Comparison of ENCODE assay signal across 12 cellular contexts in the genomic region with DNA sequence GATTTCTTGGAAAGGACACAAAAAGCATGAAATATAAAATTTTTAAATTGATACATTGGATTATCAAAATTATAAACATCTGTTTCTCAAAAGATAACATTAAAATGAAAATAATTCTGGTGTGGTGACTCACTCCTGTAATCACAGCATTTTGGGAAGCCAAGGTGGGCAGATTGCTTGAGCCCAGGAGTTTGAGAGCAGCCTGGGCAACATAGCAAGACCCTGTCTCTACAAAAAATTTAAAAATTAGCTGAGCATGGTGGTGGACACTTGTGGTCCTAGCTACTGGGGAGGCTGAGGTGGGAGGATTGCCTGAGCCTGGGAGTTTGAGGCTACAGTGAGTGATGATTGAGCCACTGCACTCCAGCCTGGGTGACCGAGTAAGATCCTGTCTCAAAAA. TPM values are rescaled to one million over a fixed set of nuclear protein-coding genes. Genes with fewer than 3 reads are reported as not detected.
A peak's percentile ranks its signal among the peaks of the same experiment; 100 is the strongest.
DNase-seq lines count a peak whose midpoint lies in the region; ATAC-seq, FAIRE-seq and TF ChIP-seq lines count a peak whose summit lies in the region.
"Not testable (repeated sequence)": the region's sequence is repeated elsewhere in the genome, so short reads cannot be mapped to it uniquely, and the experiment has no call there.
"Had no signal": no experiment of that assay in that cellular context is flagged by ENCODE, and none has a peak within 500 bp of the region (broad histone marks: within the 10 kb centered on the region; RNA-seq: fewer than 3 reads in every experiment).

No MANE protein-coding gene starts in this region.

- CTCF ChIA-PET in K562 (lab: Yijun Ruan, JAX; ENCODE audit: low intra/inter-chr PET ratio) = not testable (repeated sequence)

- not testable (repeated sequence) for H3K4me3 ChIP-seq in K562, stomach, upper lobe of right lung

- H3K4me1 Mint-ChIP-seq in chondrocyte (ENCODE audit: low read depth) = peaks cover 10% of the 10 kb centered on the region

- H3K27ac ChIP-seq in K562 (ENCODE audit: extremely low read depth, low read depth, low read length); stomach; upper lobe of right lung: not testable (repeated sequence)

- H3K4me3 Mint-ChIP-seq in chondrocyte (ENCODE audit: unreplicated experiment) = not testable (repeated sequence)

- not testable (repeated sequence) for H3K27me3 Mint-ChIP-seq in chondrocyte (ENCODE audit: low read depth)

- H3K27me3 ChIP-seq in K562 (ENCODE audit: control insufficient read depth in 2 of 2, insufficient read depth in 2 of 2, low read length in 2 of 2) = peaks cover 6 to 21% of the 10 kb centered on the region in 2 experiments
- H3K27me3 ChIP-seq in stomach, upper lobe of right lung: not testable (repeated sequence)

- H3K9ac ChIP-seq in K562 (ENCODE audit: insufficient read depth in 1 of 2, low read depth in 2 of 2, low read length in 2 of 2) = not testable (repeated sequence)

- H3K36me3 Mint-ChIP-seq in chondrocyte (ENCODE audit: low read depth) = not testable (repeated sequence)

- not testable (repeated sequence) for BruUV-seq in K562 (replicated peaks; lab: Mats Ljungman, UMichigan)

- not testable (repeated sequence) for H3K9me1 ChIP-seq in K562 (ENCODE audit: control insufficient read depth, insufficient read depth, low read length)

- H3K9me3 ChIP-seq in K562 (replicated peaks; ENCODE audit: control insufficient read depth, insufficient read depth, low read depth, low read length); stomach; upper lobe of right lung: not testable (repeated sequence)

- TF ChIP-seq CTCF in K562 (IDR thresholded peaks at IDR 0.05 in 2 of 3, conservative IDR thresholded peaks at IDR 0.05 in 1 of 3; ENCODE audit: insufficient read depth in 2 of 3, low read depth in 1 of 3, low read length in 3 of 3); chondrocyte (IDR thresholded peaks at IDR 0.05); stomach (IDR thresholded peaks at IDR 0.05); upper lobe of right lung (IDR thresholded peaks at IDR 0.05): not testable (repeated sequence)

- TF ChIP-seq POLR2A in K562 (conservative IDR thresholded peaks at IDR 0.05); stomach (IDR thresholded peaks at IDR 0.05): not testable (repeated sequence)

- WGBS in K562 (ENCODE audit: insufficient coverage, low coverage, missing lambda C conversion rate) = 18% methylated on average over 1 of the region's 1 CpG
- 82 to 96% (median 87%) methylated on average over 1 of the region's 1 CpG for WGBS in stomach, 5 donors

- H4K20me1 ChIP-seq in K562 (replicated peaks; ENCODE audit: control insufficient read depth, insufficient read depth, low read length) = not testable (repeated sequence)

- POLR2A ChIA-PET in K562 (lab: Yijun Ruan, JAX) = interaction anchor here (1.5 to 2.6 kb wide), 2 partner anchors 8 to 13 kb away, joined by 7 to 12 read pairs; no protein-coding TSS in a partner anchor

- H3K79me2 ChIP-seq in K562 (ENCODE audit: control insufficient read depth, insufficient read depth, low read length) = not testable (repeated sequence)

- H3K27ac Mint-ChIP-seq in chondrocyte (ENCODE audit: unreplicated experiment) = not testable (repeated sequence)

- not testable (repeated sequence) for H3K4me2 ChIP-seq in K562 (ENCODE audit: insufficient read depth, low read length)

- peak; percentile 21 for DNase-seq in activated CD4-positive, CD25-positive, alpha-beta regulatory T cell treated with anti-CD3 and anti-CD28 coated beads, Interleukin-2, amount 50 U/mL, for 72 hours
- DNase-seq in K562 (ENCODE audit: extremely low read depth in 1 of 4, low spot score in 3 of 4) = not testable (repeated sequence)
- peak; percentile 5 for DNase-seq in chondrocyte (ENCODE audit: low spot score)
- peak; percentile 10 for DNase-seq in posterior vena cava (ENCODE audit: low spot score)
- peak; percentile 2 for DNase-seq in stomach
- peak; percentile 1 for DNase-seq in upper lobe of right lung

- not testable (repeated sequence) for ATAC-seq in SK-N-SH treated with all-trans-retinoic acid at 6 μM for 48 hours, K562, upper lobe of right lung

- intact Hi-C loops in K562 (cut with micrococcal nuclease); posterior vena cava (cut with DNase I); stomach (cut with DNase I; ENCODE audit: low total_unique reads); upper lobe of right lung (cut with DNase I): not testable (repeated sequence)

- in situ Hi-C loops in K562 (cut with MboI) = not testable (repeated sequence)

- not testable (repeated sequence) for H3K36me3 ChIP-seq in K562 (ENCODE audit: control insufficient read depth, insufficient read depth, low read length); stomach; upper lobe of right lung

- H3K4me1 ChIP-seq in K562 (replicated peaks in 1 of 2; ENCODE audit: control insufficient read depth in 2 of 2, insufficient read depth in 2 of 2, low read length in 2 of 2) = peaks cover 3 to 23% of the 10 kb centered on the region in 2 experiments; a peak in 4 of 5 replicates
- not testable (repeated sequence) for H3K4me1 ChIP-seq in stomach, upper lobe of right lung

- TF ChIP-seq EP300 in K562 (IDR thresholded peaks at IDR 0.05; ENCODE audit: low read length); stomach (IDR thresholded peaks at IDR 0.05): not testable (repeated sequence)

- not testable (repeated sequence) for H2AFZ ChIP-seq in K562 (ENCODE audit: low read depth, low read length)

- FAIRE-seq in K562 (lab: Jason Lieb, UNC) = not testable (repeated sequence)

- TF ChIP-seq RAD21 in K562 (CRISPR knock-in tag; conservative IDR thresholded peaks at IDR 0.05 in 1 of 2, IDR thresholded peaks at IDR 0.05 in 1 of 2) = not testable (repeated sequence)

- not testable (repeated sequence) for H3K9me3 Mint-ChIP-seq in chondrocyte (ENCODE audit: low read depth)

TF ChIP-seq in SK-N-SH treated with all-trans-retinoic acid at 6 μM for 48 hours, 23 proteins besides CTCF, POLR2A, EP300 and RAD21:
- TF ChIP-seq TCF4 (CRISPR knock-in tag; IDR thresholded peaks at IDR 0.05; ENCODE audit: borderline replicate concordance) = peak; percentile 69; the same call in 1 of the 2 replicates

RNA-seq across cellular contexts. Expression of a gene that starts 16.4 kb away (rescaled TPM):
- 625 and 1,610 TPM in 2 replicates for total RNA-seq in K562 (2011; cell fraction: chromatin; rRNA removed; ENCODE audit: low replicate concordance)
- 538 and 650 TPM in 2 replicates for total RNA-seq in K562 (2011; cell fraction: nucleolus; rRNA removed)
- 407 and 495 TPM in 2 replicates for total RNA-seq in K562 (2011; cell fraction: nucleoplasm; rRNA removed)
- total RNA-seq in K562 (2014; rRNA removed) (116 and 125 TPM in 2 replicates), K562 (2014; rRNA removed; fragmentation: Illumina TruSeq; extraction: Trizol) (92.5 and 94.6 TPM in 2 replicates), K562 (2015; rRNA removed; fragmentation: Illumina TruSeq; extraction: Trizol) (28.1 and 34.9 TPM in 2 replicates), K562 (2021) (177 and 195 TPM in 2 replicates), chondrocyte (113 to 214 TPM (median 197 TPM) in 3 replicates), posterior vena cava (10 to 100 TPM; 22.9 to 29.8 TPM), stomach (10 to 100 TPM in 3 of 5 donors, 1 to 10 TPM in 2; 1.2 to 38.8 (median 13.9) TPM), upper lobe of right lung (11.5 TPM)
- polyA plus RNA-seq in K562 (2011; rRNA removed) (119 and 238 TPM in 2 replicates), K562 (2014; fragmentation: Illumina TruSeq; extraction: Trizol) (135 and 164 TPM in 2 replicates), K562 (2014; fragmentation: Nextera tagmentation; extraction: Ambion mirVana) (1 to 10 TPM in 1 of 2 experiments, under 1 TPM in 1; 0.03 to 1.9 TPM), K562 (2014; rRNA removed) (129 and 135 TPM in 2 replicates), stomach (10 to 100 TPM in 2 of 3 donors, 1 to 10 TPM in 1; 8.2 to 16.0 (median 11.1) TPM)
- 143 and 156 TPM in 2 replicates for polyA plus RNA-seq in K562 (2011; cell fraction: cytosol; rRNA removed)
- polyA plus RNA-seq in K562 (2011; cell fraction: nucleus; rRNA removed) = 671 and 957 TPM in 2 replicates
- 122 and 123 TPM in 2 replicates for polyA plus RNA-seq in K562 (2012)
- polyA minus RNA-seq in K562 (2011; rRNA and poly(A)+ RNA removed) = 306 and 458 TPM in 2 replicates
- 83.2 and 205 TPM in 2 replicates for polyA minus RNA-seq in K562 (2011; cell fraction: cytosol; rRNA and poly(A)+ RNA removed)
- polyA minus RNA-seq in K562 (2011; cell fraction: nucleus; rRNA and poly(A)+ RNA removed) = 284 and 666 TPM in 2 replicates
- total RNA-seq: B cell; CD4-positive, alpha-beta memory T cell had no signal
- polyA plus RNA-seq: CD4-positive, alpha-beta memory T cell; CD4-positive, CD25-positive, alpha-beta regulatory T cell; CD8-positive, alpha-beta memory T cell had no signal

RNA-seq across cellular contexts. Expression of a gene that starts 25.5 kb away (rescaled TPM):
- 12.5 and 89.3 TPM in 2 replicates for total RNA-seq in K562 (2011; cell fraction: chromatin; rRNA removed; ENCODE audit: low replicate concordance)
- total RNA-seq in K562 (2011; cell fraction: nucleolus; rRNA removed) = 145 and 149 TPM in 2 replicates
- total RNA-seq in K562 (2011; cell fraction: nucleoplasm; rRNA removed) = 44.7 and 52.3 TPM in 2 replicates
- total RNA-seq in K562 (2014; rRNA removed) (85.2 and 90.0 TPM in 2 replicates), K562 (2014; rRNA removed; fragmentation: Illumina TruSeq; extraction: Trizol) (2.1 and 2.8 TPM in 2 replicates), K562 (2015; rRNA removed; fragmentation: Illumina TruSeq; extraction: Trizol) (1.6 and 5.2 TPM in 2 replicates), K562 (2021) (139 and 162 TPM in 2 replicates), chondrocyte (36.4 to 63.4 TPM (median 56.0 TPM) in 3 replicates), posterior vena cava (under 1 TPM in 1 of 2 donors, not detected in 1; 0.83 TPM), stomach (10 to 100 TPM in 1 of 5 donors, 1 to 10 TPM in 2, not detected in 2; 2.4 to 27.8 (median 9.3) TPM), upper lobe of right lung (1.3 TPM)
- polyA plus RNA-seq in K562 (2011; rRNA removed) (9.2 and 33.6 TPM in 2 replicates), K562 (2014; fragmentation: Illumina TruSeq; extraction: Trizol) (1.6 and 15.2 TPM in 2 replicates), K562 (2014; fragmentation: Nextera tagmentation; extraction: Ambion mirVana) (1 to 10 TPM in 1 of 2 experiments, under 1 TPM in 1; 0.69 to 1.1 TPM), K562 (2014; rRNA removed) (110 and 150 TPM in 2 replicates), stomach (10 to 100 TPM in 1 of 3 donors, 1 to 10 TPM in 2; 5.5 to 12.4 (median 8.0) TPM)
- 60.0 and 286 TPM in 2 replicates for polyA plus RNA-seq in K562 (2011; cell fraction: cytosol; rRNA removed)
- polyA plus RNA-seq in K562 (2011; cell fraction: nucleus; rRNA removed) = 103 and 165 TPM in 2 replicates
- 49.9 and 97.0 TPM in 2 replicates for polyA plus RNA-seq in K562 (2012)
- polyA minus RNA-seq in K562 (2011; rRNA and poly(A)+ RNA removed) = 2.4 and 2.8 TPM in 2 replicates
- polyA minus RNA-seq in K562 (2011; cell fraction: cytosol; rRNA and poly(A)+ RNA removed) = 43.2 and 113 TPM in 2 replicates
- polyA minus RNA-seq in K562 (2011; cell fraction: nucleus; rRNA and poly(A)+ RNA removed) = 19.4 and 37.3 TPM in 2 replicates
- total RNA-seq: B cell; Calu3; CD4-positive, alpha-beta memory T cell; CD8-positive, alpha-beta memory T cell had no signal
- polyA plus RNA-seq: CD4-positive, alpha-beta memory T cell; CD4-positive, CD25-positive, alpha-beta regulatory T cell; CD8-positive, alpha-beta memory T cell had no signal
